10 cellular contexts compared by ENCODE assay signal in genomic region chr1:32454726-32455125, GRCh38. TPM values are rescaled to one million over a fixed set of nuclear protein-coding genes. Genes with fewer than 3 reads are reported as not detected.
DNase-seq lines count a peak whose midpoint lies in the region; ATAC-seq lines count a peak whose summit lies in the region.
"Had no signal": no experiment of that assay in that cellular context is flagged by ENCODE, and none has a peak within 500 bp of the region (broad histone marks: within the 10 kb centered on the region; RNA-seq: fewer than 3 reads in every experiment).

No MANE protein-coding gene starts in this region.

- H3K9me3 ChIP-seq in right cardiac atrium (ENCODE audit: control insufficient read depth, low read length), result no peaks in the 10 kb centered on the region

- H3K27me3 ChIP-seq in right cardiac atrium (ENCODE audit: control insufficient read depth, insufficient read depth), result no peaks in the 10 kb centered on the region

- WGBS in right cardiac atrium, result 20% methylated on average over 1 of the region's 1 CpG

- peaks cover 2% of the 10 kb centered on the region for H3K4me1 ChIP-seq in right cardiac atrium (ENCODE audit: control insufficient read depth, insufficient read depth, low read length)

- no peak overlapping the region for H3K27ac ChIP-seq in right cardiac atrium (ENCODE audit: low read length)

- H3K4me3 ChIP-seq in right cardiac atrium (ENCODE audit: low read length), result no peak overlapping the region

- intact Hi-C loops in right cardiac atrium (cut with DNase I), result no loop called here

- peak; percentile 94 for DNase-seq in COLO668 (lab: John Stamatoyannopoulos, UW; ENCODE audit: unreplicated experiment)
- DNase-seq in NCI-H1092 treated with DMSO at 0.1 percent for 48 hours (lab: John Stamatoyannopoulos, UW), result peak; percentile 92
- DNase-seq in SHP77 (lab: John Stamatoyannopoulos, UW), result peak; percentile 18 to 46
- peak; percentile 26 to 78 (median 63) for DNase-seq in right cardiac atrium
- no peak for DNase-seq in T-helper 1 cell
- DNase-seq in stimulated activated CD4-positive, alpha-beta T cell treated with anti-CD3 and anti-CD28 coated beads, Interleukin-15, amount 100 ng/mL, for 24 hours, result no peak
- DNase-seq in NCI-H446 treated with DMSO at 0.1 percent for 48 hours (lab: John Stamatoyannopoulos, UW), result no peak
- DNase-seq: occipital lobe had no signal

- ATAC-seq in right cardiac atrium (peak; percentile 40 to 61), GM18870 (IDR thresholded peaks at IDR 0.05; ENCODE audit: unreplicated experiment) (no peak)

RNA-seq across cellular contexts. Expression of gene ZBTB8B, which starts 10.1 kb away (rescaled TPM):
- under 1 TPM in 3 of 4 donors, not detected in 1; 0.03 TPM for total RNA-seq in right cardiac atrium
- polyA plus RNA-seq in right cardiac atrium, result 0.02 TPM
- total RNA-seq: NCI-H460 had no signal

Comparison
In these comparisons a context has a peak if more than half of its experiments do, and no peak if none do; other contexts are left out.
1. DNase-seq: peak in COLO668 (single experiment), NCI-H1092 treated with DMSO at 0.1 percent for 48 hours (single experiment), SHP77 (2 of 2) and right cardiac atrium (3 of 3); none in T-helper 1 cell (0 of 5), stimulated activated CD4-positive, alpha-beta T cell treated with anti-CD3 and anti-CD28 coated beads, Interleukin-15, amount 100 ng/mL, for 24 hours (single experiment) and NCI-H446 treated with DMSO at 0.1 percent for 48 hours (single experiment).